Comparison of ENCODE assay signal across 1 cellular context in genomic region chr10:80203835-80204148, GRCh38.
TF ChIP-seq lines count a peak whose summit lies in the region.

No MANE protein-coding gene starts in this region.

TF ChIP-seq in K562, 482 proteins besides CTCF, POLR2A, EP300 and RAD21 (continued from another document):
- TF ChIP-seq ARID4B (CRISPR knock-in tag; IDR thresholded peaks at IDR 0.05): peak; percentile 29; the same call in 1 of the 2 replicates
- peak; percentile 40 for TF ChIP-seq CHD1 (IDR thresholded peaks at IDR 0.05; ENCODE audit: low read length)
